ENCODE assay signal across 1 cellular context in the genomic region with DNA sequence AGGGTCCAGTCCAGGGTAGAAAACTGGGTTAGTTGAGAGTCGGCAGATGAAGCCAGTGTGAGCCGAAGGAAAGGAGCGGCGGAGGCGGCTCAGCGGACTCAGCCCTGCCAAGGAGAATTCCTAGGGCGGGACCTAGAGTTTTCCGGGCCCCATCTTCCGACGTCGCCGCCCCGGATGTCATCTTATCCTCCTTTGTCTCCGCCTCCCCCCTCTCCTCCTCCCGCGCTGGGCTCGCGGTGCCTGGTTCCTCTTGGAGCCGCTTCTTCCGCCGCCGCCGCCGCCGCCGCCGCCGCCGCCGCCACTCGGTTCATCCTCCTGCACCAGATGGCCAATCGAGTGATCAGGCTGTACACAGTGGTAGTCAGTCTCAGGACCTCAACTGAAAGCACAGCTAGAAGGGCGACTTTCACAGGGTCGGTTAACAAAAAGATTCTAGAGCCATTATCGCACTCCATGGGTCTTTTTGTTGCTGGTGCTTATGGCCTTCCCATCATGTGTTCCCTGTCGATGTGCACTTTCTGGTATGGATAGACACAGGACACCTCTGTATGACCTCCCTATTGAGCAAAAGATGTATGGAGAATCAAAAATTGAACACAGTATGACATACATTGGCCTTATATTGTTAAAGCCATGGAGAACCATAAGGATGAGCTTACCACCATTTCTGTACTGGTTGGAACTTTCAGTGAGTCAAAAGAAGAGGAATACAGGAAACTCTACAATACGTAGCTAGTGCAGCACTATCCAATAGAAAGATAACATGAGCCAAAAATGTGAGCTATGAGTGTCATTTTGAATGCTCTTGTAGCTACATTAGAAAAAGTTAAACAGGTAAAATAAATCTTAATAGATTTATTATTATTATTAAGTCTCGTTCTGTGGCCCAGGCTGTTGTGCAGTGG.
TF ChIP-seq lines count a peak whose summit lies in the region.

No MANE protein-coding gene starts in this region.

TF ChIP-seq in HepG2, 621 proteins besides CTCF, POLR2A, EP300 and RAD21 (continues in another document):
- TF ChIP-seq REST (IDR thresholded peaks at IDR 0.05; ENCODE audit: borderline replicate concordance in 1 of 2, low read depth in 1 of 2, low read length in 2 of 2) (no peak), JUND (CRISPR knock-in tag; IDR thresholded peaks at IDR 0.05) (no peak), ZMYM4 (CRISPR knock-in tag; IDR thresholded peaks at IDR 0.05) (peak; percentile 45; the same call in 1 of the 2 replicates), MXI1 (IDR thresholded peaks at IDR 0.05; ENCODE audit: borderline replicate concordance, low read depth, low read length) (no peak), CAMTA2 (CRISPR knock-in tag; IDR thresholded peaks at IDR 0.05; ENCODE audit: borderline replicate concordance) (no peak), NFIC (IDR thresholded peaks at IDR 0.05; ENCODE audit: low read length) (no peak), ZNF30 (CRISPR knock-in tag; IDR thresholded peaks at IDR 0.05) (no peak), ZNF232 (CRISPR knock-in tag; IDR thresholded peaks at IDR 0.05; ENCODE audit: borderline replicate concordance) (no peak), HNRNPLL (IDR thresholded peaks at IDR 0.05; ENCODE audit: low read depth, low read length, poor library complexity, severe bottlenecking) (peak; percentile 64), PATZ1 (CRISPR knock-in tag; IDR thresholded peaks at IDR 0.05) (peak; percentile 9; the same call in 1 of the 2 replicates), TAF1 (CRISPR knock-in tag; IDR thresholded peaks at IDR 0.05) (peak; percentile 32; the same call in 1 of the 2 replicates), CBX5 (CRISPR knock-in tag; IDR thresholded peaks at IDR 0.05; ENCODE audit: borderline replicate concordance) (no peak), YY1 (IDR thresholded peaks at IDR 0.05; ENCODE audit: insufficient read depth, insufficient replicate concordance, low read depth, low read length) (peak; percentile 47), THRA (CRISPR knock-in tag; IDR thresholded peaks at IDR 0.05; ENCODE audit: borderline replicate concordance) (no peak), FOXP4 (CRISPR knock-in tag; IDR thresholded peaks at IDR 0.05) (0 out of 2 replicates have a peak, but pooled peaks have one; percentile 25), ZNF335 (CRISPR knock-in tag; IDR thresholded peaks at IDR 0.05) (no peak), SAP130 (CRISPR knock-in tag; IDR thresholded peaks at IDR 0.05; ENCODE audit: low read depth) (peak; percentile 43), POGZ (CRISPR knock-in tag; IDR thresholded peaks at IDR 0.05) (peak; percentile 28; the same call in 1 of the 2 replicates), RBAK (CRISPR knock-in tag; IDR thresholded peaks at IDR 0.05) (no peak), PTBP1 (IDR thresholded peaks at IDR 0.05; ENCODE audit: low read depth, low read length, poor library complexity, severe bottlenecking) (no peak), POLR2G (IDR thresholded peaks at IDR 0.05; ENCODE audit: low read depth, low read length) (peak; percentile 65), NR3C1 (CRISPR knock-in tag; IDR thresholded peaks at IDR 0.05) (no peak), ZNF143 (CRISPR knock-in tag; IDR thresholded peaks at IDR 0.05) (no peak), NR0B2 (CRISPR knock-in tag; IDR thresholded peaks at IDR 0.05) (no peak), NAIF1 (CRISPR knock-in tag; IDR thresholded peaks at IDR 0.05; ENCODE audit: borderline replicate concordance) (no peak), ZNF713 (CRISPR knock-in tag; IDR thresholded peaks at IDR 0.05) (no peak), ZNF687 (CRISPR knock-in tag; IDR thresholded peaks at IDR 0.05) (peak; percentile 73), PITX1 (CRISPR knock-in tag; IDR thresholded peaks at IDR 0.05) (no peak), ZNF260 (CRISPR knock-in tag; IDR thresholded peaks at IDR 0.05; ENCODE audit: borderline replicate concordance, low read depth) (no peak), GLI4 (CRISPR knock-in tag; IDR thresholded peaks at IDR 0.05; ENCODE audit: borderline replicate concordance) (no peak), HNF4G (IDR thresholded peaks at IDR 0.05; ENCODE audit: borderline replicate concordance, low read depth, low read length) (no peak), HNF4G (CRISPR knock-in tag; IDR thresholded peaks at IDR 0.05; ENCODE audit: borderline replicate concordance, low read depth) (no peak), SMAD9 (CRISPR knock-in tag; IDR thresholded peaks at IDR 0.05) (no peak), KDM5B (CRISPR knock-in tag; IDR thresholded peaks at IDR 0.05; ENCODE audit: borderline replicate concordance) (0 out of 2 replicates have a peak, but pooled peaks have one; percentile 21), HIVEP1 (CRISPR knock-in tag; IDR thresholded peaks at IDR 0.05) (no peak), BCL6 (CRISPR knock-in tag; IDR thresholded peaks at IDR 0.05) (no peak), RELA (CRISPR knock-in tag; IDR thresholded peaks at IDR 0.05) (no peak), ATF2 (CRISPR knock-in tag; IDR thresholded peaks at IDR 0.05) (peak; percentile 32; the same call in 1 of the 2 replicates), CENPBD1 (CRISPR knock-in tag; IDR thresholded peaks at IDR 0.05; ENCODE audit: borderline replicate concordance, low read depth) (no peak)
- TF ChIP-seq, protein P1, sequence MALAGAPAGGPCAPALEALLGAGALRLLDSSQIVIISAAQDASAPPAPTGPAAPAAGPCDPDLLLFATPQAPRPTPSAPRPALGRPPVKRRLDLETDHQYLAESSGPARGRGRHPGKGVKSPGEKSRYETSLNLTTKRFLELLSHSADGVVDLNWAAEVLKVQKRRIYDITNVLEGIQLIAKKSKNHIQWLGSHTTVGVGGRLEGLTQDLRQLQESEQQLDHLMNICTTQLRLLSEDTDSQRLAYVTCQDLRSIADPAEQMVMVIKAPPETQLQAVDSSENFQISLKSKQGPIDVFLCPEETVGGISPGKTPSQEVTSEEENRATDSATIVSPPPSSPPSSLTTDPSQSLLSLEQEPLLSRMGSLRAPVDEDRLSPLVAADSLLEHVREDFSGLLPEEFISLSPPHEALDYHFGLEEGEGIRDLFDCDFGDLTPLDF (CRISPR knock-in tag; IDR thresholded peaks at IDR 0.05) = 0 out of 2 replicates have a peak, but pooled peaks have one; percentile 17
- TF ChIP-seq, protein P2, sequence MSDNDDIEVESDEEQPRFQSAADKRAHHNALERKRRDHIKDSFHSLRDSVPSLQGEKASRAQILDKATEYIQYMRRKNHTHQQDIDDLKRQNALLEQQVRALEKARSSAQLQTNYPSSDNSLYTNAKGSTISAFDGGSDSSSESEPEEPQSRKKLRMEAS (IDR thresholded peaks at IDR 0.05) = 0 out of 2 replicates have a peak, but pooled peaks have one; percentile 21
